12 cellular contexts compared by ENCODE assay signal in the genomic region with DNA sequence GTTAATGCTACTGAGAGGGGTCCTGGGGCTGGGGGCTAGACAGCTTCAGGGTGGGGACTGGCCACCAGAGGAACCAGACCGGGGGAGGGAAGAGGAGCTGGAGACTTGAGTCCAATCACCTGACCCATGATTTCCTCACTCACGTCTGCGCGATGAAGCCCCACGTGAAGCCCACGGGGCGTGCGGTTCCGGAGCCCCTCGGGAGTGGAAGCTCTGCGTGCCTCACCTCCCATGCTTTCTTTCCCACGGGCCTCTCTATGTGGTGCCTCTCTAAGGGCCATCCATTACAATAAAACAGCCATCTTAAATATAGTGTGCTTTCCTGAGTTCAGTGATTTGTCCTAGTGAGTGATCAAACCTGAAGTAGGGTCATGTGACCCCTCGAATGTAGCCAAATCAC.
"Had no signal": no experiment of that assay in that cellular context is flagged by ENCODE, and none has a peak within 500 bp of the region (broad histone marks: within the 10 kb centered on the region; RNA-seq: fewer than 3 reads in every experiment).

No MANE protein-coding gene starts in this region.

- H3K27me3 ChIP-seq: gastroesophageal sphincter, tibial nerve had no signal

- H2AFZ ChIP-seq: parathyroid adenoma had no signal

- H3K9me3 ChIP-seq: gastroesophageal sphincter, tibial nerve had no signal

- H3K9ac ChIP-seq: parathyroid adenoma had no signal

- DNase-seq: activated gamma-delta T cell treated with Interleukin-2 at 50 U/mL for 16 hours; central memory CD4-positive, alpha-beta T cell; cortex of kidney; effector memory CD4-positive, alpha-beta T cell; kidney glomerular epithelial cell; retina; SIG-M5; stimulated activated CD4-positive, alpha-beta T cell treated with anti-CD3 and anti-CD28 coated beads, Interleukin-4, amount 100 ng/mL, for 24 hours; T-helper 9 cell had no signal

- H3K4me1 ChIP-seq: parathyroid adenoma had no signal

- H3K36me3 ChIP-seq: gastroesophageal sphincter, tibial nerve had no signal

- H3K27ac ChIP-seq: parathyroid adenoma had no signal

- H3K79me2 ChIP-seq: parathyroid adenoma had no signal
